9 cellular contexts compared by ENCODE assay signal in the genomic region with DNA sequence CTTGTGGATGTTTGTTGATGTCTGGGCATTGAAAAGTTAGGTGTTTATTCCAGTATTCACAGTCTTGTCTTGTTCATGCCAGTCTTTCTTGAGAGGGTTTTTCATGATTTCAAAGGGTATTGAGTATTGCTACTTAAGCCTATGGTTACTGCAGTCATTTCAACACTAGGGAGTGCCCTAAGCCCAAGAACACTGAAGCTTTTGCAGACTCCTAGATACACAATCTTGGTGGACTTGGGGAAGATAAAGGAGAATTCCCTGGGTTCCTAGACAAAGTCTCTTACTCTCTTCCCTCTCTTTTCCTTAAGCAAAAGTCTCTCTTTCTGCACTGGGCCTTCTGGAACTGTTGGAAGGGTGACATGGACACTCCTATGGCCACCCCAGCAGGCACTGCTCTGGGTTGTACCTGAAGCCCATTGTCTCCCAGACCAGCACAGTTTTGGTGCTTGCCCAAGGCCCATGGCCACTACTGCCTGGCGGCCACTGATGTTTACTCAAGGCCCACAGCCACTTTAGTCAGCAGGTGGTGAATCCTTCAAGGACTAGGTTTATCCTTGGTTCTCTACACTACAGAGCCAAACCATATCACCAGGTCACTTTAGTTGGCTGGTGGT. TPM values are rescaled to one million over a fixed set of nuclear protein-coding genes. Genes with fewer than 3 reads are reported as not detected.
DNase-seq lines count a peak whose midpoint lies in the region; ATAC-seq lines count a peak whose summit lies in the region.
"Had no signal": no experiment of that assay in that cellular context is flagged by ENCODE, and none has a peak within 500 bp of the region (broad histone marks: within the 10 kb centered on the region; RNA-seq: fewer than 3 reads in every experiment).

No MANE protein-coding gene starts in this region.

- peaks cover 27% of the 10 kb centered on the region for H3K27me3 Mint-ChIP-seq in activated CD4-positive, alpha-beta T cell treated with anti-CD3 and anti-CD28 coated beads, Interleukin-2, amount 10 ng/mL, durations not matched to agents 24 days and 14 days

- H3K4me3 Mint-ChIP-seq in activated CD4-positive, alpha-beta T cell treated with anti-CD3 and anti-CD28 coated beads, Interleukin-2, amount 10 ng/mL, durations not matched to agents 24 days and 14 days = no peak overlapping the region
- H3K4me3 Mint-ChIP-seq: activated naive CD4-positive, alpha-beta T cell treated with anti-CD3 and anti-CD28 coated beads, Interleukin-2, amount 50 U/mL, for 24 hours had no signal

- no peak overlapping the region for H3K27ac Mint-ChIP-seq in activated CD4-positive, alpha-beta T cell treated with anti-CD3 and anti-CD28 coated beads, Interleukin-2, amount 10 ng/mL, durations not matched to agents 24 days and 14 days
- H3K27ac Mint-ChIP-seq: activated naive CD4-positive, alpha-beta T cell treated with anti-CD3 and anti-CD28 coated beads, Interleukin-2, amount 50 U/mL, for 24 hours had no signal

- no peaks in the 10 kb centered on the region for H3K4me1 Mint-ChIP-seq in activated CD4-positive, alpha-beta T cell treated with anti-CD3 and anti-CD28 coated beads, Interleukin-2, amount 10 ng/mL, durations not matched to agents 24 days and 14 days
- H3K4me1 Mint-ChIP-seq: activated naive CD4-positive, alpha-beta T cell treated with anti-CD3 and anti-CD28 coated beads, Interleukin-2, amount 50 U/mL, for 24 hours had no signal

- intact Hi-C loops in activated CD4-positive, alpha-beta T cell treated with anti-CD3 and anti-CD28 coated beads, Interleukin-2, amount 10 ng/mL, durations not matched to agents 24 days and 14 days (cut with micrococcal nuclease) = loop anchor here (1.0 kb wide), 1 partner anchor 135 kb away; no protein-coding TSS in a partner anchor
- intact Hi-C loops in left colon (cut with DNase I, micrococcal nuclease) = no loop called here

- DNase-seq in activated CD4-positive, alpha-beta T cell treated with anti-CD3 and anti-CD28 coated beads, Interleukin-2, amount 10 ng/mL, durations not matched to agents 24 days and 14 days = peak; percentile 65
- no peak for DNase-seq in activated CD4-positive, alpha-beta T cell treated with anti-CD3 and anti-CD28 coated beads for 4 hours
- peak; percentile 11 for DNase-seq in SKM-1 (lab: John Stamatoyannopoulos, UW; ENCODE audit: unreplicated experiment)
- DNase-seq in left colon = no peak
- no peak for DNase-seq in GF-D8 (lab: John Stamatoyannopoulos, UW)
- DNase-seq in middle frontal gyrus (ENCODE audit: extremely low spot score, low spot score) = no peak

- H3K36me3 Mint-ChIP-seq in activated CD4-positive, alpha-beta T cell treated with anti-CD3 and anti-CD28 coated beads, Interleukin-2, amount 10 ng/mL, durations not matched to agents 24 days and 14 days (ENCODE audit: low read depth) = no peaks in the 10 kb centered on the region

- ATAC-seq in HG03039 (IDR thresholded peaks at IDR 0.05; ENCODE audit: unreplicated experiment) (peak; percentile 58), left colon (peak; percentile 82), HG02840 (IDR thresholded peaks at IDR 0.05; ENCODE audit: low FRiP score, unreplicated experiment) (no peak)

- peaks cover 7% of the 10 kb centered on the region for H3K9me3 Mint-ChIP-seq in activated CD4-positive, alpha-beta T cell treated with anti-CD3 and anti-CD28 coated beads, Interleukin-2, amount 10 ng/mL, durations not matched to agents 24 days and 14 days

RNA-seq across cellular contexts. Expression of a gene that starts 24.9 kb away (rescaled TPM):
- total RNA-seq in activated CD4-positive, alpha-beta T cell treated with anti-CD3 and anti-CD28 coated beads, Interleukin-2, amount 10 ng/mL, durations not matched to agents 24 days and 14 days = 8.6 and 9.4 TPM in 2 replicates
- total RNA-seq in left colon = 10 to 100 TPM; 24.5 to 31.2 TPM

RNA-seq across cellular contexts. Expression of a gene that starts 55.3 kb away (rescaled TPM):
- 15.8 and 16.4 TPM in 2 replicates for total RNA-seq in activated CD4-positive, alpha-beta T cell treated with anti-CD3 and anti-CD28 coated beads, Interleukin-2, amount 10 ng/mL, durations not matched to agents 24 days and 14 days
- total RNA-seq in left colon = 10 to 100 TPM in 1 of 2 donors, 1 to 10 TPM in 1; 9.9 to 22.6 TPM

Comparison
In these comparisons a context has a peak if more than half of its experiments do, and no peak if none do; other contexts are left out.
1. DNase-seq: peak in activated CD4-positive, alpha-beta T cell treated with anti-CD3 and anti-CD28 coated beads, Interleukin-2, amount 10 ng/mL, durations not matched to agents 24 days and 14 days (single experiment) and SKM-1 (single experiment); none in activated CD4-positive, alpha-beta T cell treated with anti-CD3 and anti-CD28 coated beads for 4 hours (0 of 2), left colon (0 of 2), GF-D8 (single experiment) and middle frontal gyrus (single experiment).